In the genomic region with DNA sequence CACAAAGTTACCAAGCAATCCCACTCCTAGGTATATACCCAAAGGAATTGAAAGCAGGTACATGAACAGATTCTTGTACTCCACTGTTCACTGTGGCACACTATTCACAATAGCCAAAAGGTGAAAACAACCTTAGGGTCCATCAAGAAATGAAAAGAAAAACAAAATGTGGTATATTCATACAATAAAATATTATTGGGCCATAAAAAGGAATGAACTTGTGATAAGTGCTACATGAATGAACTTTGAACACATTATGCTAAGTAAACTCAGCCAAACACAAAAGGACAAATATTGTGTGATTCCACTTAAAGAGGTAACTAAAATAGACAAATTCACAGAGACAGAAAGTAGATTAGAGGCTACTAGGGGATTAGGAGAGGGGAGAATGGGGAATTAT, we compare ENCODE assay signal across 23 cellular contexts. TPM values are rescaled to one million over a fixed set of nuclear protein-coding genes. Genes with fewer than 3 reads are reported as not detected.
DNase-seq lines count a peak whose midpoint lies in the region; ATAC-seq, FAIRE-seq and TF ChIP-seq lines count a peak whose summit lies in the region.
"Had no signal": no experiment of that assay in that cellular context is flagged by ENCODE, and none has a peak within 500 bp of the region (broad histone marks: within the 10 kb centered on the region; RNA-seq: fewer than 3 reads in every experiment).

No MANE protein-coding gene starts in this region.

- peak overlapping the region; percentile 19 for H3K27ac Mint-ChIP-seq in activated naive CD4-positive, alpha-beta T cell treated with anti-CD3 and anti-CD28 coated beads, Interleukin-2, amount 50 U/mL, for 24 hours
- H3K27ac Mint-ChIP-seq in activated naive CD4-positive, alpha-beta T cell treated with anti-CD3 and anti-CD28 coated beads for 36 hours, result no peak overlapping the region
- H3K27ac Mint-ChIP-seq: CD14-positive monocyte; CD8-positive, alpha-beta T cell had no signal

- peaks cover 9% of the 10 kb centered on the region for H3K36me3 Mint-ChIP-seq in activated naive CD4-positive, alpha-beta T cell treated with anti-CD3 and anti-CD28 coated beads, Interleukin-2, amount 50 U/mL, for 24 hours
- peaks cover 16% of the 10 kb centered on the region for H3K36me3 Mint-ChIP-seq in activated naive CD4-positive, alpha-beta T cell treated with anti-CD3 and anti-CD28 coated beads for 36 hours (ENCODE audit: low read depth)

- no peak for DNase-seq in activated naive CD4-positive, alpha-beta T cell treated with anti-CD3 and anti-CD28 coated beads for 36 hours
- no peak for DNase-seq in H54 (ENCODE audit: insufficient read length, low spot score)
- no peak for DNase-seq in left colon
- DNase-seq in thoracic aorta (ENCODE audit: low spot score), result no peak
- DNase-seq in HK-2 (ENCODE audit: unreplicated experiment), result no peak
- DNase-seq: CD8-positive, alpha-beta T cell; COR-L47; DMS 273 treated with DMSO at 0.1 percent for 48 hours; DMS53; DND-41; EL; GM23248; HCEC 1CT had no signal

- H3K9me3 ChIP-seq in thoracic aorta, result peaks cover 3% of the 10 kb centered on the region
- H3K9me3 ChIP-seq: A549, BLaER1 had no signal

- ATAC-seq in left colon (peak; percentile 93), thoracic aorta (ENCODE audit: insufficient number of reproducible peaks, low FRiP score, low read depth) (no peak), HG02571 (IDR thresholded peaks at IDR 0.05; ENCODE audit: unreplicated experiment) (no peak), HG03280 (IDR thresholded peaks at IDR 0.05; ENCODE audit: unreplicated experiment) (no peak)
- ATAC-seq: A549; CD8-positive, alpha-beta T cell had no signal

- no peaks in the 10 kb centered on the region for H3K27me3 ChIP-seq in thoracic aorta (replicated peaks; ENCODE audit: insufficient read depth)
- H3K27me3 ChIP-seq: BLaER1 had no signal

- CTCF ChIA-PET in activated naive CD4-positive, alpha-beta T cell treated with anti-CD3 and anti-CD28 coated beads for 36 hours (lab: Charles Lee), result no interaction called here

- no peak overlapping the region for H3K4me3 ChIP-seq in thoracic aorta
- H3K4me3 ChIP-seq: A549, BLaER1, GM23248 had no signal

- peak overlapping the region; percentile 19 to 44 for H3K27ac ChIP-seq in thoracic aorta
- H3K27ac ChIP-seq: 22Rv1, A549, BLaER1, GM23248 had no signal

- no peak for TF ChIP-seq POLR2A in H54 (IDR thresholded peaks at IDR 0.05; ENCODE audit: low read depth, low read length)

- no peak overlapping the region for H3K4me3 Mint-ChIP-seq in activated naive CD4-positive, alpha-beta T cell treated with anti-CD3 and anti-CD28 coated beads, Interleukin-2, amount 50 U/mL, for 24 hours
- no peak overlapping the region for H3K4me3 Mint-ChIP-seq in activated naive CD4-positive, alpha-beta T cell treated with anti-CD3 and anti-CD28 coated beads for 36 hours
- H3K4me3 Mint-ChIP-seq: CD14-positive monocyte; CD8-positive, alpha-beta T cell had no signal

- intact Hi-C loops in activated naive CD4-positive, alpha-beta T cell treated with anti-CD3 and anti-CD28 coated beads for 36 hours (cut with micrococcal nuclease), result no loop called here
- intact Hi-C loops in left colon (cut with DNase I, micrococcal nuclease), result no loop called here

- peaks cover 26 to 56% of the 10 kb centered on the region in 2 donors for H3K4me1 ChIP-seq in thoracic aorta (ENCODE audit: control insufficient read depth in 1 of 2, low read depth in 2 of 2)
- H3K4me1 ChIP-seq: A549 had no signal

- no peaks in the 10 kb centered on the region for H3K9me3 Mint-ChIP-seq in activated naive CD4-positive, alpha-beta T cell treated with anti-CD3 and anti-CD28 coated beads, Interleukin-2, amount 50 U/mL, for 24 hours
- H3K9me3 Mint-ChIP-seq in activated naive CD4-positive, alpha-beta T cell treated with anti-CD3 and anti-CD28 coated beads for 36 hours, result no peaks in the 10 kb centered on the region
- H3K9me3 Mint-ChIP-seq: CD8-positive, alpha-beta T cell had no signal

- peak; percentile 20 for FAIRE-seq in H54 (lab: Jason Lieb, UNC)
- FAIRE-seq: A549, GM12891, GM19239 had no signal

- H3K27me3 Mint-ChIP-seq in activated naive CD4-positive, alpha-beta T cell treated with anti-CD3 and anti-CD28 coated beads, Interleukin-2, amount 50 U/mL, for 24 hours, result no peaks in the 10 kb centered on the region
- H3K27me3 Mint-ChIP-seq in activated naive CD4-positive, alpha-beta T cell treated with anti-CD3 and anti-CD28 coated beads for 36 hours (ENCODE audit: low read depth), result no peaks in the 10 kb centered on the region

- no peak for TF ChIP-seq CTCF in thoracic aorta (IDR thresholded peaks at IDR 0.05)

- H3K4me1 Mint-ChIP-seq in activated naive CD4-positive, alpha-beta T cell treated with anti-CD3 and anti-CD28 coated beads, Interleukin-2, amount 50 U/mL, for 24 hours, result peaks cover 60% of the 10 kb centered on the region
- peaks cover 46% of the 10 kb centered on the region for H3K4me1 Mint-ChIP-seq in activated naive CD4-positive, alpha-beta T cell treated with anti-CD3 and anti-CD28 coated beads for 36 hours (ENCODE audit: low read depth)

- H3K36me3 ChIP-seq in thoracic aorta, result no peaks in the 10 kb centered on the region

RNA-seq across cellular contexts. Expression of gene IMPG2, which starts 55.2 kb away (rescaled TPM):
- total RNA-seq in activated naive CD4-positive, alpha-beta T cell treated with anti-CD3 and anti-CD28 coated beads for 36 hours, result under 1 TPM; 0.05 to 0.07 TPM
- total RNA-seq in left colon (under 1 TPM in 1 of 2 donors, not detected in 1; 0.11 TPM), thoracic aorta (under 1 TPM; 0.21 to 0.81 TPM)
- total RNA-seq: G401 had no signal
